Comparison of ENCODE assay signal across 8 cellular contexts in the genomic region with DNA sequence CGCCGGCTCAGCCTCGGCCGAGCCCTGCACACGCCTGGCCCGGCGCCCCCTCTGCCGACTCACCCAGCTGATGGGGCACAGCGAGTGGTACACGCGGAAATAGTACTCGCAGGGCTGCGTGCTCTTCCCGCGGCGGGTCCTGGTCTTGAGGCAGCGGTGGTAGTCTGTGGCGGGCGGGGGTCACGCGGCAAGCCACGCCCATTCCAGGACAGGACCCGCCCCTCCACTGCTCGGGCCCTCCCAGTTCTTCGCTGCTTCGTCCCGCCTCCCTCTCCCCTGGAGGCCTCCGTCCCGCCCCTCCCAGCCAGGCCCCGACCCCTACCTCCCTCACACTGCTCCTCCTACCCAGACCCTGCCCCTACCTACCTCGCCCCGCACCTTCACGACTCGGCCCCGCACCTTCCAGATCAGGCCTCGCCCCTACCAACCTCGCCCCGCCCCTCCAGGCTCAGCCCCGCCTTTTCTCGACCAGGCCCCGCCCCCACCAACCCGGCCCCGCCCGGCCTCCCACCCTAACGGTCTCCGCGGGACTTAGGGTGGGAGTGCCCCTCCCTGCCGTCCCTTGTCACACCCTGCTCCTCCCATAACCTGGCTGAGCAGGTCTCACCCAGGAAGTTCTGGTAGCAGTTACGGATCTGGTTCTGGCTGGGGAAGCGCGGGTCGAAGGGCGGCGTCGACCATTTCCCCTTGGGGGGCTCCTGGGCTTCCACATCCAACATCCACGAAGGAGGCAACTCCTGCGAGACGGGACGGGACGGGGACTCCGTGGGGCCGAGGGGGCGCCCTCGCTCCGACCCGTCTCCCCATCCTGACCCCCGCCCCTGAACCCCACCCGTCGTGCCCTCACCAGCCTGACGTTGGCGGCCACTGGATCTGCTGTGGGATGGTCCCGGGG. TPM values are rescaled to one million over a fixed set of nuclear protein-coding genes. Genes with fewer than 3 reads are reported as not detected.
DNase-seq lines count a peak whose midpoint lies in the region; ATAC-seq, FAIRE-seq and TF ChIP-seq lines count a peak whose summit lies in the region.

No MANE protein-coding gene starts in this region.

- no peak overlapping the region for H3K27ac Mint-ChIP-seq in activated CD4-positive, alpha-beta memory T cell treated with anti-CD3 and anti-CD28 coated beads for 36 hours
- H3K27ac Mint-ChIP-seq in memory B cell, result no peak overlapping the region

- no peaks in the 10 kb centered on the region for H3K36me3 ChIP-seq in effector memory CD4-positive, alpha-beta T cell (ENCODE audit: control insufficient read depth, insufficient read depth, low read length)

- intact Hi-C loops in activated CD4-positive, alpha-beta memory T cell treated with anti-CD3 and anti-CD28 coated beads for 36 hours (cut with micrococcal nuclease), result no loop called here

- peaks cover 21% of the 10 kb centered on the region for H3K4me1 ChIP-seq in effector memory CD4-positive, alpha-beta T cell (ENCODE audit: control insufficient read depth, insufficient read depth, low read length, poor library complexity, severe bottlenecking)

- no peaks in the 10 kb centered on the region for H3K36me3 Mint-ChIP-seq in activated CD4-positive, alpha-beta memory T cell treated with anti-CD3 and anti-CD28 coated beads for 36 hours
- peaks cover 1% of the 10 kb centered on the region for H3K36me3 Mint-ChIP-seq in memory B cell

- no peaks in the 10 kb centered on the region for H3K9me3 ChIP-seq in effector memory CD4-positive, alpha-beta T cell (ENCODE audit: control insufficient read depth, low read length)

- DNase-seq in GM12892 (ENCODE audit: insufficient read length) (peak; percentile 88), NCI-H2171 treated with DMSO at 0.1 percent for 48 hours (lab: John Stamatoyannopoulos, UW) (peak; percentile 54), memory B cell (ENCODE audit: low spot score in 2 of 2) (peak; percentile 41 to 56), DMS79 treated with DMSO at 0.1 percent for 48 hours (lab: John Stamatoyannopoulos, UW) (no peak)
- peak; percentile 75 for DNase-seq in activated CD4-positive, alpha-beta memory T cell treated with anti-CD3 and anti-CD28 coated beads for 36 hours
- peak; percentile 51 to 71 (median 66) for DNase-seq in effector memory CD4-positive, alpha-beta T cell
- peak; percentile 13 to 39 for DNase-seq in stimulated activated CD8-positive, alpha-beta memory T cell treated with anti-CD3 and anti-CD28 coated beads, Interleukin-7, amount 100 ng/mL, for 4 hours (ENCODE audit: low read depth in 2 of 2)

- H3K27me3 Mint-ChIP-seq in activated CD4-positive, alpha-beta memory T cell treated with anti-CD3 and anti-CD28 coated beads for 36 hours, result peaks cover 45% of the 10 kb centered on the region
- H3K27me3 Mint-ChIP-seq in memory B cell, result peaks cover 44% of the 10 kb centered on the region

- peaks cover 13% of the 10 kb centered on the region for H3K4me1 Mint-ChIP-seq in activated CD4-positive, alpha-beta memory T cell treated with anti-CD3 and anti-CD28 coated beads for 36 hours (ENCODE audit: low read depth)
- peaks cover 15% of the 10 kb centered on the region for H3K4me1 Mint-ChIP-seq in memory B cell

- H3K4me3 ChIP-seq in effector memory CD4-positive, alpha-beta T cell (ENCODE audit: insufficient read depth, low read depth, low read length, poor library complexity, severe bottlenecking), result peak overlapping the region; percentile 52

- TF ChIP-seq POLR2A in GM12892 (IDR thresholded peaks at IDR 0.05; ENCODE audit: low read depth, low read length), result no peak

- no peak overlapping the region for H3K27ac ChIP-seq in effector memory CD4-positive, alpha-beta T cell (ENCODE audit: insufficient read depth, low read length, poor library complexity, severe bottlenecking)

- H3K27me3 ChIP-seq in effector memory CD4-positive, alpha-beta T cell (replicated peaks; ENCODE audit: control insufficient read depth, insufficient read depth, low read length, poor library complexity, severe bottlenecking), result peaks cover 21% of the 10 kb centered on the region

- POLR2A ChIA-PET in activated CD4-positive, alpha-beta memory T cell treated with anti-CD3 and anti-CD28 coated beads for 36 hours (lab: Charles Lee), result interaction anchor here (1.1 kb wide), 1 partner anchor 14 kb away, joined by 3 read pairs; the partner anchor contains the start of gene KMT5C

- no peaks in the 10 kb centered on the region for H3K9me3 Mint-ChIP-seq in activated CD4-positive, alpha-beta memory T cell treated with anti-CD3 and anti-CD28 coated beads for 36 hours
- no peaks in the 10 kb centered on the region for H3K9me3 Mint-ChIP-seq in memory B cell

- FAIRE-seq in GM12892 (lab: Jason Lieb, UNC), result no peak

- H3K4me3 Mint-ChIP-seq in activated CD4-positive, alpha-beta memory T cell treated with anti-CD3 and anti-CD28 coated beads for 36 hours, result peak overlapping the region; percentile 70
- peak overlapping the region; percentile 73 for H3K4me3 Mint-ChIP-seq in memory B cell

- ATAC-seq in memory B cell (ENCODE audit: low read depth), result peak; percentile 71
- no peak for ATAC-seq in GM21447 (IDR thresholded peaks at IDR 0.05; ENCODE audit: unreplicated experiment)

- CTCF ChIA-PET in activated CD4-positive, alpha-beta memory T cell treated with anti-CD3 and anti-CD28 coated beads for 36 hours (lab: Charles Lee), result no interaction called here

RNA-seq across cellular contexts. Expression of gene COX6B2, which starts 0.5 kb away (rescaled TPM):
- 0.85 TPM for polyA plus RNA-seq in GM12892 (2012; ENCODE audit: missing spikeins)
- total RNA-seq in activated CD4-positive, alpha-beta memory T cell treated with anti-CD3 and anti-CD28 coated beads for 36 hours, result under 1 TPM; 0.15 to 0.81 TPM

RNA-seq across cellular contexts. Expression of gene GARIN5B, which starts 9.0 kb away (rescaled TPM):
- polyA plus RNA-seq in GM12892 (2012; ENCODE audit: missing spikeins), result not detected
- total RNA-seq in activated CD4-positive, alpha-beta memory T cell treated with anti-CD3 and anti-CD28 coated beads for 36 hours, result not detected

RNA-seq across cellular contexts. Expression of gene KMT5C, which starts 14.4 kb away (rescaled TPM):
- polyA plus RNA-seq in GM12892 (2012; ENCODE audit: missing spikeins), result 7.3 TPM
- 10 to 100 TPM; 34.2 to 35.2 TPM for total RNA-seq in activated CD4-positive, alpha-beta memory T cell treated with anti-CD3 and anti-CD28 coated beads for 36 hours

RNA-seq across cellular contexts. Expression of gene IL11, which starts 16.2 kb away (rescaled TPM):
- 0.17 TPM for polyA plus RNA-seq in GM12892 (2012; ENCODE audit: missing spikeins)
- under 1 TPM; 0.17 to 0.39 TPM for total RNA-seq in activated CD4-positive, alpha-beta memory T cell treated with anti-CD3 and anti-CD28 coated beads for 36 hours

RNA-seq across cellular contexts. Expression of gene TMEM190, which starts 22.6 kb away (rescaled TPM):
- polyA plus RNA-seq in GM12892 (2012; ENCODE audit: missing spikeins), result not detected
- not detected for total RNA-seq in activated CD4-positive, alpha-beta memory T cell treated with anti-CD3 and anti-CD28 coated beads for 36 hours
